Comparison of ENCODE assay signal across 1 cellular context in the genomic region with DNA sequence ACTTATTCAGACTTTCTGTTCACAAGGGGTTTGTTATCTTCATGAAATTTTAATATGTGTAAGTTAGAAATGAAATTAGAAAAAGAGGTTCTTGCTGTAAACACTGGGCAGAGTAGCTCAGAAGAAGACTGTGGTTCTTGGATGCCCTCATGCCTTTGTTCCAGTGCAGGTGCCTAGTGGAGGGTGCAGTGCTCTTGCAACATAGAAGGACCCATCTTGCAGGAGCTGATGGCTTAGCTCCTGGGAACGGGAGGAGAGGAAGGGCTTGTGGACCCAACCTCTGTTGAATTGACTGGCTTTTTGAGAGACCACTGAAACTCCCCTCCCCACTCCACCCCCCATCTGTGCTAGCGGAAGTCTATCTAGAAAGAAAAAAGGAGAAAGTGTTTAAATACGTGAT.
TF ChIP-seq lines count a peak whose summit lies in the region.

No MANE protein-coding gene starts in this region.

TF ChIP-seq in SK-N-SH, 30 proteins besides CTCF, POLR2A, EP300 and RAD21 (continued from another document):
- TF ChIP-seq, protein P1, sequence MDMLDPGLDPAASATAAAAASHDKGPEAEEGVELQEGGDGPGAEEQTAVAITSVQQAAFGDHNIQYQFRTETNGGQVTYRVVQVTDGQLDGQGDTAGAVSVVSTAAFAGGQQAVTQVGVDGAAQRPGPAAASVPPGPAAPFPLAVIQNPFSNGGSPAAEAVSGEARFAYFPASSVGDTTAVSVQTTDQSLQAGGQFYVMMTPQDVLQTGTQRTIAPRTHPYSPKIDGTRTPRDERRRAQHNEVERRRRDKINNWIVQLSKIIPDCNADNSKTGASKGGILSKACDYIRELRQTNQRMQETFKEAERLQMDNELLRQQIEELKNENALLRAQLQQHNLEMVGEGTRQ (IDR thresholded peaks at IDR 0.05; ENCODE audit: borderline replicate concordance, low read depth, low read length): no peak
- no peak for TF ChIP-seq NFIC (IDR thresholded peaks at IDR 0.05; ENCODE audit: borderline replicate concordance)
- no peak for TF ChIP-seq RCOR1 (IDR thresholded peaks at IDR 0.05; ENCODE audit: low read length)
- no peak for TF ChIP-seq RFX5 (IDR thresholded peaks at IDR 0.05; ENCODE audit: low read length)
- TF ChIP-seq, protein P2, sequence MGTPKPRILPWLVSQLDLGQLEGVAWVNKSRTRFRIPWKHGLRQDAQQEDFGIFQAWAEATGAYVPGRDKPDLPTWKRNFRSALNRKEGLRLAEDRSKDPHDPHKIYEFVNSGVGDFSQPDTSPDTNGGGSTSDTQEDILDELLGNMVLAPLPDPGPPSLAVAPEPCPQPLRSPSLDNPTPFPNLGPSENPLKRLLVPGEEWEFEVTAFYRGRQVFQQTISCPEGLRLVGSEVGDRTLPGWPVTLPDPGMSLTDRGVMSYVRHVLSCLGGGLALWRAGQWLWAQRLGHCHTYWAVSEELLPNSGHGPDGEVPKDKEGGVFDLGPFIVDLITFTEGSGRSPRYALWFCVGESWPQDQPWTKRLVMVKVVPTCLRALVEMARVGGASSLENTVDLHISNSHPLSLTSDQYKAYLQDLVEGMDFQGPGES (IDR thresholded peaks at IDR 0.05; ENCODE audit: low read depth, low read length): no peak
- no peak for TF ChIP-seq MXI1 (IDR thresholded peaks at IDR 0.05; ENCODE audit: low read depth, low read length)
